In the genomic region with DNA sequence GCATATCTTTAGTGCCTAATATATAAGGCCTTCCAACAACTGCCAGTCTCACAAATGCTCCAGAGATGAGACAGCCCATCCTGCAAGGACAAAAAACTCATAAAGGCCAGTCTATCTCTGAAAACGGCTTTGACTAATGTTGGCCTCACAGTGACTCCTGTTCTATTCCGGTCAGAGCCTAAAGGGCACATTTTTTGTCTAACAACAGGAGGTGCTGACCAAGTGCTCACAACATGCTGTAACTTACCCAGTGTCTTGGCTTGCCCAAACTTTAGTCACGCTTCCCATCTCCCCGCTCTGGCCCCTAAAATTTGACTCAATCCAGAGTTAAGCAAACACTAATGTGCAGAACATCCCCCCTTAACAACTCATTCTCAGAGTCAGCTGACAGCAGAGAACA, we compare ENCODE assay signal across 19 cellular contexts.
"Had no signal": no experiment of that assay in that cellular context is flagged by ENCODE, and none has a peak within 500 bp of the region (broad histone marks: within the 10 kb centered on the region; RNA-seq: fewer than 3 reads in every experiment).

No MANE protein-coding gene starts in this region.

- H3K27me3 ChIP-seq: heart left ventricle, sigmoid colon, stomach had no signal

- H3K36me3 ChIP-seq: heart left ventricle, sigmoid colon, stomach, thoracic aorta had no signal

- ATAC-seq: esophagus mucosa, heart left ventricle, left colon, left ventricle myocardium superior had no signal

- H3K4me1 ChIP-seq: heart left ventricle, sigmoid colon, stomach had no signal

- DNase-seq: effector CD4-positive, alpha-beta T cell; heart left ventricle; hippocampal formation; left colon; left ventricle myocardium superior; mesendoderm; naive B cell; nephron progenitor cell; posterior cingulate gyrus; sigmoid colon; stimulated activated naive CD4-positive, alpha-beta T cell; stomach; substantia nigra; trophoblast cell had no signal

- H3K9me3 ChIP-seq: heart left ventricle, sigmoid colon, stomach, thoracic aorta had no signal

- H3K4me3 ChIP-seq: coronary artery, heart left ventricle, lung, sigmoid colon, skin epidermis, stomach, thoracic aorta had no signal

- H3K27ac ChIP-seq: coronary artery, heart left ventricle, sigmoid colon, skin epidermis, stomach, thoracic aorta had no signal
